Comparison of ENCODE assay signal across 8 cellular contexts in the genomic region with DNA sequence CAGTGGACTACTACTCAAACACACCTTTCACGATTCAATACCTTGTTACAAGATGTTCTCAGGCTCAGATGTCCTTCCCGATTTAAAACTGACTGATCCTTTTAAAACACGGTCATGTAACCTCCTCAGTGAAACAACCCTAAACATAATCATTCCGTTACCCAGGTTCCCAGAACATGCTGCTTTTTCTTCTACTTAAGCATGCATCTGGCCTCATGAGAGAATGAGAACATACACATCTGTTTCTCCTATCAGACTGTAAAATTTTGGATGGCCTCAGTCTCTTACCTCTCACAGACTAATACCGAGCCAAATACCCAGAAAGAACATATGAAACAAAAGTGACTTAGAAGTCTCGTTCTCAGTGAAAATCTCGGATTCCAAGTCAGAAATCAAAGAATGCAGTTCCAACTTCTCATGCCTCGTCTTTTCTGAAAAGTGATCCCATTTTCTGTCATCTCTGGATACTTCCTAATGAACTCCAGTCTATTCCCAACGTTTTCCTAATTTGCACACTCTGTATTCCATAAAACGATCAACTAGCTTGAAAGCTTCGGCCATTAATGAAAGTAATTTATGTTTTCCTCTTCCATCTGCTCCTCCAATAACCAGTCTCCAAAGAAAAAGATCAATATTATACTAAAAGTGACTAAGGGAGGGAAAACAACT. TPM values are rescaled to one million over a fixed set of nuclear protein-coding genes. Genes with fewer than 3 reads are reported as not detected.
DNase-seq lines count a peak whose midpoint lies in the region; ATAC-seq, FAIRE-seq and TF ChIP-seq lines count a peak whose summit lies in the region.

No MANE protein-coding gene starts in this region.

- H3K27ac ChIP-seq in SU-DHL-6 (ENCODE audit: low read depth, low read length): peak overlapping the region; percentile 70

- no peaks in the 10 kb centered on the region for H3F3A ChIP-seq in SU-DHL-6 (ENCODE audit: insufficient read depth)

- no peak for ATAC-seq in HG03520 (IDR thresholded peaks at IDR 0.05; ENCODE audit: unreplicated experiment)

- 0 out of 2 replicates have a peak, but pooled peaks cover 6% of the 10 kb centered on the region for H3K36me3 ChIP-seq in SU-DHL-6 (ENCODE audit: low read length)

- H2AFZ ChIP-seq in SU-DHL-6 (ENCODE audit: low read depth, low read length, severe bottlenecking): no peak overlapping the region

- FAIRE-seq in GM19239 (lab: Jason Lieb, UNC): peak; percentile 78

- H3K9me3 ChIP-seq in SU-DHL-6 (ENCODE audit: insufficient read depth, low read length): no peaks in the 10 kb centered on the region

- peak overlapping the region; percentile 93 for H3K9ac ChIP-seq in SU-DHL-6 (ENCODE audit: low read length)

- peak overlapping the region; percentile 89 for H3K4me2 ChIP-seq in SU-DHL-6 (ENCODE audit: low read depth, low read length, poor library complexity, severe bottlenecking)

- TF ChIP-seq CTCF in SU-DHL-6 (IDR thresholded peaks at IDR 0.05; ENCODE audit: insufficient read depth, low read length, poor library complexity, severe bottlenecking) (no peak), foreskin fibroblast (IDR thresholded peaks at IDR 0.05; ENCODE audit: low read depth, low read length) (no peak)

- H3K4me3 ChIP-seq in SU-DHL-6 (ENCODE audit: insufficient read depth, low read length, poor library complexity, severe bottlenecking) (peak overlapping the region; percentile 90), foreskin fibroblast (ENCODE audit: low read depth in 1 of 2, low read length in 2 of 2) (peak overlapping the region; percentile 90 to 98), skeletal muscle cell (ENCODE audit: low read depth, low read length) (peak overlapping the region; percentile 89)

- no peaks in the 10 kb centered on the region for H3K27me3 ChIP-seq in SU-DHL-6 (ENCODE audit: low read length)

- H3K9me2 ChIP-seq in SU-DHL-6 (replicated peaks; ENCODE audit: insufficient read depth, low read length): no peaks in the 10 kb centered on the region

- peaks cover 59% of the 10 kb centered on the region for H3K79me2 ChIP-seq in SU-DHL-6 (ENCODE audit: insufficient read depth, low read length)

- DNase-seq in GM19239 (ENCODE audit: insufficient read length, low spot score) (no peak), foreskin fibroblast (no peak), skeletal muscle cell (ENCODE audit: low read depth) (no peak), nucleus accumbens (lab: John Stamatoyannopoulos, UW) (no peak), OCI-M2 (lab: John Stamatoyannopoulos, UW; ENCODE audit: unreplicated experiment) (no peak), H4 (ENCODE audit: low spot score) (no peak)

- peaks cover 38% of the 10 kb centered on the region for H4K20me1 ChIP-seq in SU-DHL-6 (ENCODE audit: low read depth, low read length)

RNA-seq across cellular contexts. Expression of a gene that starts 0.9 kb away (rescaled TPM):
- total RNA-seq in H4 (2014; rRNA removed; shearing (Covaris generic)): 155 and 279 TPM in 2 replicates

RNA-seq across cellular contexts. Expression of a gene that starts 19.4 kb away (rescaled TPM):
- total RNA-seq in H4 (2014; rRNA removed; shearing (Covaris generic)): 28.0 and 28.8 TPM in 2 replicates
